In genomic region chr3:101852315-101852714, GRCh38 we compare ENCODE assay signal across 11 cellular contexts. TPM values are rescaled to one million over a fixed set of nuclear protein-coding genes. Genes with fewer than 3 reads are reported as not detected.
DNase-seq lines count a peak whose midpoint lies in the region; ATAC-seq and TF ChIP-seq lines count a peak whose summit lies in the region.
"Had no signal": no experiment of that assay in that cellular context is flagged by ENCODE, and none has a peak within 500 bp of the region (broad histone marks: within the 10 kb centered on the region; RNA-seq: fewer than 3 reads in every experiment).

No MANE protein-coding gene starts in this region.

- peaks cover 33 to 53% (median 47%) of the 10 kb centered on the region in 3 donors for H3K36me3 ChIP-seq in skeletal muscle tissue (ENCODE audit: control insufficient read depth in 3 of 3, insufficient read depth in 3 of 3, low read length in 3 of 3)

- H3K4me1 ChIP-seq in skeletal muscle tissue (ENCODE audit: control insufficient read depth in 3 of 3, insufficient read depth in 3 of 3, low read length in 3 of 3), result peaks cover 2 to 9% (median 3%) of the 10 kb centered on the region in 3 donors

- H3K36me3 Mint-ChIP-seq in WTC11, result peaks cover 59% of the 10 kb centered on the region

- peak overlapping the region; percentile 3 for H3K27ac ChIP-seq in skeletal muscle tissue (ENCODE audit: low read depth, low read length)

- H3K27ac Mint-ChIP-seq in WTC11, result peak overlapping the region; percentile 50; the same call in 1 of the 2 replicates

- DNase-seq in GM12864 (ENCODE audit: low read depth) (no peak), WTC11 (ENCODE audit: low spot score) (no peak), fibroblast of villous mesenchyme (ENCODE audit: low read depth) (no peak), DMS153 treated with DMSO at 0.1 percent for 48 hours (lab: John Stamatoyannopoulos, UW; ENCODE audit: unreplicated experiment) (no peak)
- DNase-seq: amniotic stem cell, MV-4-11, SIG-M5 had no signal

- TF ChIP-seq CTCF in GM12864 (IDR thresholded peaks at IDR 0.05; ENCODE audit: low read depth, low read length, missing control alignments) (no peak), WTC11 (IDR thresholded peaks at IDR 0.05) (no peak), fibroblast of villous mesenchyme (IDR thresholded peaks at IDR 0.05; ENCODE audit: insufficient read depth, low read depth, low read length) (no peak)

- CTCF ChIA-PET in WTC11 (lab: Charles Lee), result interaction anchor here (0.6 to 1.5 kb wide), 3 partner anchors 49 to 373 kb away, joined by 3 to 4 read pairs (median 3); no protein-coding TSS in a partner anchor

- no peaks in the 10 kb centered on the region for H3K9me3 Mint-ChIP-seq in WTC11

- H3K4me1 Mint-ChIP-seq in WTC11, result peaks cover 27% of the 10 kb centered on the region

- H3K9ac ChIP-seq in skeletal muscle tissue (ENCODE audit: low read depth in 1 of 3, low read length in 3 of 3), result no peak overlapping the region

- H3K4me3 Mint-ChIP-seq in WTC11, result no peak overlapping the region

- no peaks in the 10 kb centered on the region for H3K27me3 Mint-ChIP-seq in WTC11 (ENCODE audit: low read depth)

- H3K27me3 ChIP-seq in skeletal muscle tissue (ENCODE audit: control insufficient read depth in 3 of 3, insufficient read depth in 3 of 3, low read length in 3 of 3), result no peaks in the 10 kb centered on the region

- H3K9me3 ChIP-seq in skeletal muscle tissue (ENCODE audit: control insufficient read depth in 3 of 3, low read length in 3 of 3), result no peaks in the 10 kb centered on the region

- POLR2A ChIA-PET in WTC11 (lab: Charles Lee), result no interaction called here

- no peak for ATAC-seq in WTC11
- ATAC-seq in HG02759 (IDR thresholded peaks at IDR 0.05; ENCODE audit: unreplicated experiment), result no peak
- no peak for ATAC-seq in HG03196 (IDR thresholded peaks at IDR 0.05; ENCODE audit: unreplicated experiment)
- no peak for ATAC-seq in GM18873 (IDR thresholded peaks at IDR 0.05; ENCODE audit: low FRiP score, unreplicated experiment)

- H3K4me3 ChIP-seq in GM12864 (ENCODE audit: low read depth, low read length) (peak overlapping the region; percentile 95; the same call in 1 of the 2 replicates), fibroblast of villous mesenchyme (ENCODE audit: low read depth, low read length) (peak overlapping the region; percentile 75), skeletal muscle tissue (ENCODE audit: low read length in 3 of 3) (no peak overlapping the region)

TF ChIP-seq in WTC11, 78 proteins besides CTCF, POLR2A, EP300 and RAD21 (continues in another document):
- TF ChIP-seq CREB1 (CRISPR knock-in tag; IDR thresholded peaks at IDR 0.05), result no peak
- TF ChIP-seq TCF7 (CRISPR knock-in tag; IDR thresholded peaks at IDR 0.05; ENCODE audit: low read depth), result no peak
- no peak for TF ChIP-seq FOXJ3 (CRISPR knock-in tag; IDR thresholded peaks at IDR 0.05; ENCODE audit: borderline replicate concordance)
- TF ChIP-seq ARID4B (CRISPR knock-in tag; IDR thresholded peaks at IDR 0.05; ENCODE audit: borderline replicate concordance), result no peak
- no peak for TF ChIP-seq ZNF121 (CRISPR knock-in tag; IDR thresholded peaks at IDR 0.05)
- no peak for TF ChIP-seq GTF2I (CRISPR knock-in tag; conservative IDR thresholded peaks at IDR 0.05)
- TF ChIP-seq MXD4 (CRISPR knock-in tag; IDR thresholded peaks at IDR 0.05; ENCODE audit: borderline replicate concordance), result no peak
- no peak for TF ChIP-seq NFE2L1 (CRISPR knock-in tag; IDR thresholded peaks at IDR 0.05)
- TF ChIP-seq SMAD3 (CRISPR knock-in tag; IDR thresholded peaks at IDR 0.05; ENCODE audit: borderline replicate concordance), result no peak
- TF ChIP-seq OVOL2 (CRISPR knock-in tag; IDR thresholded peaks at IDR 0.05; ENCODE audit: borderline replicate concordance), result no peak
- no peak for TF ChIP-seq E2F1 (CRISPR knock-in tag; IDR thresholded peaks at IDR 0.05)
- no peak for TF ChIP-seq ATF2 (CRISPR knock-in tag; IDR thresholded peaks at IDR 0.05; ENCODE audit: borderline replicate concordance, low read depth)
- TF ChIP-seq IRF2 (CRISPR knock-in tag; IDR thresholded peaks at IDR 0.05; ENCODE audit: borderline replicate concordance, low read depth), result no peak
- no peak for TF ChIP-seq FOXK1 (CRISPR knock-in tag; IDR thresholded peaks at IDR 0.05)
- no peak for TF ChIP-seq TEAD4 (CRISPR knock-in tag; IDR thresholded peaks at IDR 0.05)
- TF ChIP-seq PRRX2 (CRISPR knock-in tag; IDR thresholded peaks at IDR 0.05), result no peak
- no peak for TF ChIP-seq ATF3 (CRISPR knock-in tag; conservative IDR thresholded peaks at IDR 0.05)

RNA-seq across cellular contexts. Expression of gene NFKBIZ, which starts 3.0 kb away (rescaled TPM):
- total RNA-seq in WTC11 (2021) (15.1 to 17.9 TPM (median 16.9 TPM) in 3 replicates), fibroblast of villous mesenchyme (108 and 126 TPM in 2 replicates), skeletal muscle tissue (7.8 TPM)

Comparison
In these comparisons a context has a peak if more than half of its experiments do, and no peak if none do; other contexts are left out.
1. H3K4me3 ChIP-seq: peak in GM12864 (single experiment) and fibroblast of villous mesenchyme (single experiment); none in skeletal muscle tissue (0 of 3).